ENCODE assay signal across 1 cellular context in the genomic region with DNA sequence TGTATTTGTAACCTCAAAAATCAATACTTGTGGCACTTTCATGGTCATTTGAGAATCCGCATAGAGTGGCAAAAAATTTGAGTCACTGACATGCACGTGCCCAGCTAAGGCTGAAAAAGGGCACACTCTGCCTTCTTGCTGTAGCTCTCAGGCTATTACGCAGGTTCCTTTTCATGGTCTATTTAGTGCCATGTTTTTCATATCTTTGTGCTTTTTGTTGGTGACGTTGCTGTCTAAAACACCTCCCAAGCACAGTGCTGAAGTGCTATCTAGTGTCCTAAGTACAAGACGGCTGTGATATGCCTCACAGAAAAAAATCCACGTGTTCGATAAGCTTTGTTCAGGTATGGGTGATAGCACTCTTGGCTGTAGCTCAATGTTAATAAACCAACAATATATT.
TF ChIP-seq lines count a peak whose summit lies in the region.

No MANE protein-coding gene starts in this region.

TF ChIP-seq in HepG2, 621 proteins besides CTCF, POLR2A, EP300 and RAD21:
- TF ChIP-seq MAFK (conservative IDR thresholded peaks at IDR 0.05 in 1 of 2, IDR thresholded peaks at IDR 0.05 in 1 of 2; ENCODE audit: low read length in 2 of 2) (peak; percentile 6 to 39; a peak in 1 of 4 replicates), ZNF274 (CRISPR knock-in tag; IDR thresholded peaks at IDR 0.05) (no peak)
